12 cellular contexts compared by ENCODE assay signal in the genomic region with DNA sequence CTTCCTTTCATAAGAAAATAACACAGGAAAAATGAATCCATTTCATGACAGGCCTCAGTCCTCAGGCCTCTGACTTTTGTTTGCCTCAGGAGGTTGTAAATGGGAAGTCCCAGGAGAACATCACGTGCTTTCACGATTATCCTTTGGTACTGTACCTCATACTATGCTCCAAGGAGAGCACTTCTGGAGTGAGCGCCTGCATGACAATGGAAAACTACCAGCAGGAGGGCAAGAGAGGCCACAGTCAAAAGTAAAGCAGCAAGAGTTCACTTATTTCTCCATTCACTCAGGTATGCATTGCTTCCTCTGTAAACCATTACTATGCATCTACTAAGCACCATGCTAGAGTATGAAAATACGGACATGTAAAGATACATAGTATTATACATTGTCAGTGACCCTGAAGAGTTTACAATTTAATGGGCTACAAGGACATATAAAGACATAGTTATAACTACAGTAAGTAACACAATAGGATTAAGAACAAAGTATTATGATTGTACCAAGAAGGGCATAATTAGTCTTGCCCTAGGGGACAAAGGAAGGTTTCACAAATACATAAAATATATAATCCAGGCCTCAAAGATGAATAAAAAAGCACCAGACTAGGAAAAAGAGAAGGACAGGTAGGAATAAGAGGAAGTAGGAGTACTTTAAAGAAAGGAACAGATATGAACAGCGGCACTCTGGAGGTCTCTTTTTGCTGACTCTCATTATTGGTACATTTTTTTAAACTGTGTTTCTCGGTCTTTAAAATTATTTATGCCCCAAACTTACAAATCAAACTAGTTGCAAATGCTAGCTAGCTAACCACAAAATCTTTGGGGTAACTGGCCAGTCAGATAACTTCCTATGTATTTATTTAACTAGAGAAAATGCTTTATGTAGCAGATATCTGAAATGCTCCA.
"Had no signal": no experiment of that assay in that cellular context is flagged by ENCODE, and none has a peak within 500 bp of the region (broad histone marks: within the 10 kb centered on the region; RNA-seq: fewer than 3 reads in every experiment).

No MANE protein-coding gene starts in this region.

- H3K9me3 ChIP-seq: body of pancreas, gastrocnemius medialis, thyroid gland had no signal

- H3K4me1 Mint-ChIP-seq: activated naive CD4-positive, alpha-beta T cell treated with anti-CD3 and anti-CD28 coated beads, Interleukin-2, amount 50 U/mL, for 24 hours; naive thymus-derived CD4-positive, alpha-beta T cell had no signal

- H3K36me3 Mint-ChIP-seq: activated naive CD4-positive, alpha-beta T cell treated with anti-CD3 and anti-CD28 coated beads, Interleukin-2, amount 50 U/mL, for 24 hours; naive thymus-derived CD4-positive, alpha-beta T cell had no signal

- ATAC-seq: body of pancreas; gastrocnemius medialis; naive thymus-derived CD4-positive, alpha-beta T cell had no signal

- H3K27me3 Mint-ChIP-seq: activated naive CD4-positive, alpha-beta T cell treated with anti-CD3 and anti-CD28 coated beads, Interleukin-2, amount 50 U/mL, for 24 hours; naive thymus-derived CD4-positive, alpha-beta T cell had no signal

- H3K9me3 Mint-ChIP-seq: activated T-helper 2 cell treated with anti-CD3 and anti-CD28 coated beads, Interferon-gamma antibody, Interleukin-2, Interleukin-4, amounts not matched to agents 10 μg/mL and 5 μg/mL and 100 μg/mL, durations not matched to agents 14 hours and 24 hours and 36 hours had no signal

- H3K4me3 ChIP-seq: body of pancreas, coronary artery, gastrocnemius medialis, skin epidermis, thyroid gland had no signal

- H3K27ac Mint-ChIP-seq: activated naive CD4-positive, alpha-beta T cell treated with anti-CD3 and anti-CD28 coated beads, Interleukin-2, amount 50 U/mL, for 24 hours; activated T-helper 2 cell treated with anti-CD3 and anti-CD28 coated beads, Interferon-gamma antibody, Interleukin-2, Interleukin-4, amounts not matched to agents 10 μg/mL and 5 μg/mL and 100 μg/mL, durations not matched to agents 14 hours and 24 hours and 36 hours; naive thymus-derived CD4-positive, alpha-beta T cell had no signal

- H3K36me3 ChIP-seq: gastrocnemius medialis, thyroid gland had no signal

- H3K4me3 Mint-ChIP-seq: activated naive CD4-positive, alpha-beta T cell treated with anti-CD3 and anti-CD28 coated beads, Interleukin-2, amount 50 U/mL, for 24 hours; naive thymus-derived CD4-positive, alpha-beta T cell had no signal

- H3K27me3 ChIP-seq: body of pancreas, gastrocnemius medialis, thyroid gland had no signal

- H3K27ac ChIP-seq: body of pancreas, coronary artery, gastrocnemius medialis, skin epidermis, thyroid gland had no signal

- H3K4me1 ChIP-seq: body of pancreas, gastrocnemius medialis, thyroid gland had no signal

- DNase-seq: activated CD4-positive, alpha-beta T cell treated with anti-CD3 and anti-CD28 coated beads, Interleukin-2, amount 50 U/mL, for 1 hour; activated CD4-positive, CD25-positive, alpha-beta regulatory T cell; body of pancreas; central memory CD4-positive, alpha-beta T cell; effector CD8-positive, alpha-beta T cell; gastrocnemius medialis; naive thymus-derived CD4-positive, alpha-beta T cell; thyroid gland had no signal
